6 cellular contexts compared by ENCODE assay signal in genomic region chr17:40087049-40087794, GRCh38. TPM values are rescaled to one million over a fixed set of nuclear protein-coding genes. Genes with fewer than 3 reads are reported as not detected.
DNase-seq lines count a peak whose midpoint lies in the region; ATAC-seq, FAIRE-seq and TF ChIP-seq lines count a peak whose summit lies in the region.
"Had no signal": no experiment of that assay in that cellular context is flagged by ENCODE, and none has a peak within 500 bp of the region (broad histone marks: within the 10 kb centered on the region; RNA-seq: fewer than 3 reads in every experiment).

No MANE protein-coding gene starts in this region.

- no peak overlapping the region for H2AFZ ChIP-seq in HepG2 (ENCODE audit: low read length)

- WGBS in HepG2 (ENCODE audit: low lambda C conversion rate) = 91% methylated on average over 6 of the region's 6 CpGs
- WGBS in right lobe of liver (ENCODE audit: insufficient coverage, low coverage, low lambda C conversion rate, missing lambda C conversion rate) = 68% methylated on average over 6 of the region's 6 CpGs

- TF ChIP-seq CTCF in HepG2 (CRISPR knock-in tag; IDR thresholded peaks at IDR 0.05) (no peak), right lobe of liver (IDR thresholded peaks at IDR 0.05) (no peak), vagina (IDR thresholded peaks at IDR 0.05) (no peak)

- TF ChIP-seq RAD21 in HepG2 (CRISPR knock-in tag; IDR thresholded peaks at IDR 0.05) = no peak

- in situ Hi-C loops in HepG2 (cut with HindIII; ENCODE audit: extremely low pct_ligation_motif_present, low pct_unique_long_range_greater_than_20kb) = loop anchor here (5.0 kb wide), 1 partner anchor 50 kb away; no protein-coding TSS in a partner anchor

- TF ChIP-seq POLR2A in HepG2 (IDR thresholded peaks at IDR 0.05; ENCODE audit: insufficient read depth in 1 of 2, low read depth in 2 of 2, low read length in 2 of 2) (no peak), right lobe of liver (IDR thresholded peaks at IDR 0.05) (no peak), vagina (IDR thresholded peaks at IDR 0.05) (no peak)

- POLR2A ChIA-PET in HepG2 (lab: Yijun Ruan, JAX) = interaction anchor here (1.0 to 1.7 kb wide), 8 partner anchors 12 to 53 kb away, joined by 3 to 8 read pairs (median 5); partner anchors contain the start of genes CASC3, MED24 and NR1D1
- POLR2A ChIA-PET in activated CD4-positive, alpha-beta memory T cell treated with anti-CD3 and anti-CD28 coated beads, Interleukin-2, amount 10 ng/mL, durations not matched to agents 7 days and 5 days (lab: Charles Lee) = interaction anchor here (1.0 kb wide), 1 partner anchor 8 kb away, joined by 3 read pairs; no protein-coding TSS in a partner anchor

- H3K9me3 ChIP-seq in HepG2 (ENCODE audit: low read length) (no peaks in the 10 kb centered on the region), right lobe of liver (no peaks in the 10 kb centered on the region), vagina (no peaks in the 10 kb centered on the region)

- H3K4me2 ChIP-seq in HepG2 (ENCODE audit: low read depth, low read length) = no peak overlapping the region

- TF ChIP-seq EP300 in HepG2 (IDR thresholded peaks at IDR 0.05; ENCODE audit: low read depth in 2 of 2, low read length in 2 of 2) = no peak
- no peak for TF ChIP-seq EP300 in HepG2 (CRISPR knock-in tag; IDR thresholded peaks at IDR 0.05; ENCODE audit: borderline replicate concordance)

- H3K36me3 Mint-ChIP-seq in activated CD4-positive, alpha-beta memory T cell treated with anti-CD3 and anti-CD28 coated beads, Interleukin-2, amount 10 ng/mL, durations not matched to agents 7 days and 5 days (ENCODE audit: low read depth) = no peaks in the 10 kb centered on the region

- BruUV-seq in HepG2 (replicated peaks; lab: Mats Ljungman, UMichigan) = no TSS peak

- H3K27ac Mint-ChIP-seq in activated CD4-positive, alpha-beta memory T cell treated with anti-CD3 and anti-CD28 coated beads, Interleukin-2, amount 10 ng/mL, durations not matched to agents 7 days and 5 days = no peak overlapping the region

- no peak overlapping the region for H3K4me3 Mint-ChIP-seq in activated CD4-positive, alpha-beta memory T cell treated with anti-CD3 and anti-CD28 coated beads, Interleukin-2, amount 10 ng/mL, durations not matched to agents 7 days and 5 days

- H3K27me3 Mint-ChIP-seq in activated CD4-positive, alpha-beta memory T cell treated with anti-CD3 and anti-CD28 coated beads, Interleukin-2, amount 10 ng/mL, durations not matched to agents 7 days and 5 days = no peaks in the 10 kb centered on the region

- H3K27ac ChIP-seq in HepG2 (ENCODE audit: extremely low read length, insufficient read depth, low read length) (no peak overlapping the region), right lobe of liver (no peak overlapping the region), vagina (peak overlapping the region; percentile 63)
- H3K27ac ChIP-seq: HL-60 had no signal

- no peak for ATAC-seq in HepG2
- ATAC-seq in right lobe of liver = no peak

- H3K4me3 ChIP-seq in HepG2 (replicated peaks in 1 of 3; ENCODE audit: insufficient read depth in 1 of 3, low read depth in 2 of 3, low read length in 3 of 3) = no peak overlapping the region
- no peak overlapping the region for H3K4me3 ChIP-seq in right lobe of liver
- no peak overlapping the region for H3K4me3 ChIP-seq in vagina

- no peak overlapping the region for H3K9ac ChIP-seq in HepG2 (ENCODE audit: insufficient read depth, low read depth, low read length)

- peak; percentile 90 for FAIRE-seq in HepG2 (lab: Jason Lieb, UNC)
- FAIRE-seq: TTC549 had no signal

- no peaks in the 10 kb centered on the region for H4K20me1 ChIP-seq in HepG2 (ENCODE audit: insufficient read depth, low read length)

- H3K4me1 Mint-ChIP-seq in activated CD4-positive, alpha-beta memory T cell treated with anti-CD3 and anti-CD28 coated beads, Interleukin-2, amount 10 ng/mL, durations not matched to agents 7 days and 5 days = no peaks in the 10 kb centered on the region

- H3K36me3 ChIP-seq in HepG2 (replicated peaks in 1 of 2; ENCODE audit: control insufficient read depth in 1 of 2, insufficient read depth in 2 of 2, low read length in 2 of 2) (peaks cover 21 to 43% of the 10 kb centered on the region in 2 experiments), right lobe of liver (peaks cover 0 to 16% (median 0%) of the 10 kb centered on the region in 4 donors), vagina (peaks cover 0 to 64% of the 10 kb centered on the region in 2 donors)

- no peaks in the 10 kb centered on the region for H3K9me3 Mint-ChIP-seq in activated CD4-positive, alpha-beta memory T cell treated with anti-CD3 and anti-CD28 coated beads, Interleukin-2, amount 10 ng/mL, durations not matched to agents 7 days and 5 days

- H3K79me2 ChIP-seq in HepG2 (ENCODE audit: insufficient read depth, low read length) = no peaks in the 10 kb centered on the region

- no peak for DNase-seq in HepG2 (ENCODE audit: low spot score)
- no peak for DNase-seq in right lobe of liver
- no peak for DNase-seq in vagina (ENCODE audit: extremely low spot score in 2 of 2)
- no peak for DNase-seq in activated CD4-positive, alpha-beta memory T cell treated with anti-CD3 and anti-CD28 coated beads, Interleukin-2, amount 10 ng/mL, durations not matched to agents 7 days and 5 days

- H3K4me1 ChIP-seq in HepG2 (ENCODE audit: insufficient read depth, low read length) (0 out of 2 replicates have a peak, but pooled peaks cover 13% of the 10 kb centered on the region), right lobe of liver (no peaks in the 10 kb centered on the region), vagina (peaks cover 23% of the 10 kb centered on the region)

- intact Hi-C loops in HepG2 (cut with micrococcal nuclease; ENCODE audit: unreplicated experiment) = no loop called here
- intact Hi-C loops in right lobe of liver (cut with DNase I) = loop anchor here in 1 of 2 donors (10.0 kb wide), 1 partner anchor 72 kb away; the partner anchor contains the start of gene CSF3
- intact Hi-C loops in vagina (cut with DNase I) = loop anchor here (2.0 kb wide), 1 partner anchor 24 kb away; the partner anchor contains the start of gene THRA

- no peaks in the 10 kb centered on the region for H3K27me3 ChIP-seq in HepG2 (ENCODE audit: control insufficient read depth in 1 of 2, insufficient read depth in 2 of 2, low read length in 2 of 2)
- H3K27me3 ChIP-seq in right lobe of liver = no peaks in the 10 kb centered on the region
- no peaks in the 10 kb centered on the region for H3K27me3 ChIP-seq in vagina

- CTCF ChIA-PET in HepG2 (lab: Yijun Ruan, JAX; ENCODE audit: low intra/inter-chr PET ratio, low total read pairs) = interaction anchor here (0.7 to 2.2 kb wide), 6 partner anchors 10 to 73 kb away, joined by 3 to 11 read pairs (median 7); no protein-coding TSS in a partner anchor
- CTCF ChIA-PET in activated CD4-positive, alpha-beta memory T cell treated with anti-CD3 and anti-CD28 coated beads, Interleukin-2, amount 10 ng/mL, durations not matched to agents 7 days and 5 days (lab: Charles Lee) = interaction anchor here (1.0 to 2.8 kb wide), 15 partner anchors 9 to 81 kb away, joined by 3 to 31 read pairs (median 8); partner anchors contain the start of gene CASC3

RNA-seq across cellular contexts. Expression of gene NR1D1, which starts 13.2 kb away (rescaled TPM):
- total RNA-seq in HepG2 (2016; rRNA removed; fragmentation: Illumina TruSeq; extraction: Trizol) (1.4 and 2.1 TPM in 2 replicates), right lobe of liver (10 to 100 TPM in 4 of 6 experiments, 1 to 10 TPM in 2; 6.9 to 29.8 (median 16.0) TPM), vagina (15.0 TPM)
- total RNA-seq in HepG2 (2016; cell fraction: cytosol; rRNA removed; fragmentation: Illumina TruSeq; extraction: Trizol; ENCODE audit: low read depth) = 0.88 and 1.1 TPM in 2 replicates
- 1.2 and 1.8 TPM in 2 replicates for total RNA-seq in HepG2 (2016; cell fraction: insoluble cytoplasmic fraction; rRNA removed; fragmentation: Illumina TruSeq; extraction: Trizol)
- 2.2 and 2.4 TPM in 2 replicates for total RNA-seq in HepG2 (2016; cell fraction: membrane; rRNA removed; fragmentation: Illumina TruSeq; extraction: Trizol)
- total RNA-seq in HepG2 (2016; cell fraction: nucleus; rRNA removed; fragmentation: Illumina TruSeq; extraction: Trizol) = 3.4 and 4.3 TPM in 2 replicates
- 2.7 and 3.6 TPM in 2 replicates for polyA plus RNA-seq in HepG2 (2011; rRNA removed)
- 1.5 and 1.6 TPM in 2 replicates for polyA plus RNA-seq in HepG2 (2011; cell fraction: cytosol; rRNA removed)
- 20.3 and 22.7 TPM in 2 replicates for polyA plus RNA-seq in HepG2 (2011; cell fraction: nucleus; rRNA removed)
- polyA plus RNA-seq in HepG2 (2012) = 11.1 and 19.6 TPM in 2 replicates
- 0.95 and 1.1 TPM in 2 replicates for polyA plus RNA-seq in HepG2 (2016; cell fraction: cytosol; fragmentation: Illumina TruSeq; extraction: Trizol; ENCODE audit: low read depth)
- 3.8 and 5.8 TPM in 2 replicates for polyA plus RNA-seq in HepG2 (2016; cell fraction: insoluble cytoplasmic fraction; fragmentation: Illumina TruSeq; extraction: Trizol; ENCODE audit: low read depth)
- polyA plus RNA-seq in HepG2 (2016; cell fraction: membrane; fragmentation: Illumina TruSeq; extraction: Trizol; ENCODE audit: low read depth) = 2.5 and 3.4 TPM in 2 replicates
- 9.5 and 10.0 TPM in 2 replicates for polyA plus RNA-seq in HepG2 (2016; cell fraction: nucleus; fragmentation: Illumina TruSeq; extraction: Trizol; ENCODE audit: insufficient read depth, low read depth)
- 3.3 and 6.7 TPM in 2 replicates for polyA minus RNA-seq in HepG2 (2011; rRNA and poly(A)+ RNA removed; ENCODE audit: low replicate concordance)
- polyA minus RNA-seq in HepG2 (2011; cell fraction: cytosol; rRNA and poly(A)+ RNA removed) = 4.5 and 6.5 TPM in 2 replicates
- polyA minus RNA-seq in HepG2 (2011; cell fraction: nucleus; rRNA and poly(A)+ RNA removed) = 7.6 and 8.1 TPM in 2 replicates
- total RNA-seq in activated CD4-positive, alpha-beta memory T cell treated with anti-CD3 and anti-CD28 coated beads, Interleukin-2, amount 10 ng/mL, durations not matched to agents 7 days and 5 days = 1 to 10 TPM; 5.2 to 5.9 TPM

RNA-seq across cellular contexts. Expression of gene THRA, which starts 24.5 kb away (rescaled TPM):
- total RNA-seq in HepG2 (2016; rRNA removed; fragmentation: Illumina TruSeq; extraction: Trizol) (9.9 and 10.4 TPM in 2 replicates), right lobe of liver (1 to 10 TPM; 3.7 to 9.4 (median 7.7) TPM), vagina (40.3 TPM)
- total RNA-seq in HepG2 (2016; cell fraction: cytosol; rRNA removed; fragmentation: Illumina TruSeq; extraction: Trizol; ENCODE audit: low read depth) = 4.9 and 5.0 TPM in 2 replicates
- total RNA-seq in HepG2 (2016; cell fraction: insoluble cytoplasmic fraction; rRNA removed; fragmentation: Illumina TruSeq; extraction: Trizol) = 8.1 and 10.9 TPM in 2 replicates
- total RNA-seq in HepG2 (2016; cell fraction: membrane; rRNA removed; fragmentation: Illumina TruSeq; extraction: Trizol) = 12.8 TPM in 2 replicates
- total RNA-seq in HepG2 (2016; cell fraction: nucleus; rRNA removed; fragmentation: Illumina TruSeq; extraction: Trizol) = 5.9 and 6.8 TPM in 2 replicates
- 8.0 and 8.6 TPM in 2 replicates for polyA plus RNA-seq in HepG2 (2011; rRNA removed)
- polyA plus RNA-seq in HepG2 (2011; cell fraction: cytosol; rRNA removed) = 7.7 and 8.0 TPM in 2 replicates
- polyA plus RNA-seq in HepG2 (2011; cell fraction: nucleus; rRNA removed) = 12.1 and 13.6 TPM in 2 replicates
- polyA plus RNA-seq in HepG2 (2012) = 11.6 and 15.5 TPM in 2 replicates
- 4.3 TPM in 2 replicates for polyA plus RNA-seq in HepG2 (2016; cell fraction: cytosol; fragmentation: Illumina TruSeq; extraction: Trizol; ENCODE audit: low read depth)
- 8.0 and 12.4 TPM in 2 replicates for polyA plus RNA-seq in HepG2 (2016; cell fraction: insoluble cytoplasmic fraction; fragmentation: Illumina TruSeq; extraction: Trizol; ENCODE audit: low read depth)
- 9.9 and 10.7 TPM in 2 replicates for polyA plus RNA-seq in HepG2 (2016; cell fraction: membrane; fragmentation: Illumina TruSeq; extraction: Trizol; ENCODE audit: low read depth)
- 11.5 and 12.3 TPM in 2 replicates for polyA plus RNA-seq in HepG2 (2016; cell fraction: nucleus; fragmentation: Illumina TruSeq; extraction: Trizol; ENCODE audit: insufficient read depth, low read depth)
- 14.3 and 17.9 TPM in 2 replicates for polyA minus RNA-seq in HepG2 (2011; rRNA and poly(A)+ RNA removed; ENCODE audit: low replicate concordance)
- polyA minus RNA-seq in HepG2 (2011; cell fraction: cytosol; rRNA and poly(A)+ RNA removed) = 5.3 and 7.4 TPM in 2 replicates
- polyA minus RNA-seq in HepG2 (2011; cell fraction: nucleus; rRNA and poly(A)+ RNA removed) = 7.2 and 7.5 TPM in 2 replicates
- 1 to 10 TPM; 8.4 TPM for total RNA-seq in activated CD4-positive, alpha-beta memory T cell treated with anti-CD3 and anti-CD28 coated beads, Interleukin-2, amount 10 ng/mL, durations not matched to agents 7 days and 5 days

RNA-seq across cellular contexts. Expression of gene MED24, which starts 33.0 kb away (rescaled TPM):
- total RNA-seq in HepG2 (2016; rRNA removed; fragmentation: Illumina TruSeq; extraction: Trizol) = 51.1 and 66.5 TPM in 2 replicates
- 14.5 and 17.6 TPM in 2 replicates for total RNA-seq in HepG2 (2016; cell fraction: cytosol; rRNA removed; fragmentation: Illumina TruSeq; extraction: Trizol; ENCODE audit: low read depth)
- total RNA-seq in HepG2 (2016; cell fraction: insoluble cytoplasmic fraction; rRNA removed; fragmentation: Illumina TruSeq; extraction: Trizol) = 50.7 and 65.1 TPM in 2 replicates
- total RNA-seq in HepG2 (2016; cell fraction: membrane; rRNA removed; fragmentation: Illumina TruSeq; extraction: Trizol) = 26.0 and 27.2 TPM in 2 replicates
- 65.1 and 70.6 TPM in 2 replicates for total RNA-seq in HepG2 (2016; cell fraction: nucleus; rRNA removed; fragmentation: Illumina TruSeq; extraction: Trizol)
- polyA plus RNA-seq in HepG2 (2011; rRNA removed) = 67.7 and 78.0 TPM in 2 replicates
- polyA plus RNA-seq in HepG2 (2011; cell fraction: cytosol; rRNA removed) = 28.7 and 32.2 TPM in 2 replicates
- 613 and 896 TPM in 2 replicates for polyA plus RNA-seq in HepG2 (2011; cell fraction: nucleus; rRNA removed)
- polyA plus RNA-seq in HepG2 (2012) = 70.6 and 74.6 TPM in 2 replicates
- 9.7 and 12.0 TPM in 2 replicates for polyA plus RNA-seq in HepG2 (2016; cell fraction: cytosol; fragmentation: Illumina TruSeq; extraction: Trizol; ENCODE audit: low read depth)
- polyA plus RNA-seq in HepG2 (2016; cell fraction: insoluble cytoplasmic fraction; fragmentation: Illumina TruSeq; extraction: Trizol; ENCODE audit: low read depth) = 46.8 and 59.5 TPM in 2 replicates
- 20.4 and 23.8 TPM in 2 replicates for polyA plus RNA-seq in HepG2 (2016; cell fraction: membrane; fragmentation: Illumina TruSeq; extraction: Trizol; ENCODE audit: low read depth)
- polyA plus RNA-seq in HepG2 (2016; cell fraction: nucleus; fragmentation: Illumina TruSeq; extraction: Trizol; ENCODE audit: insufficient read depth, low read depth) = 182 and 188 TPM in 2 replicates
- 133 and 240 TPM in 2 replicates for polyA minus RNA-seq in HepG2 (2011; rRNA and poly(A)+ RNA removed; ENCODE audit: low replicate concordance)
- 49.1 and 58.4 TPM in 2 replicates for polyA minus RNA-seq in HepG2 (2011; cell fraction: cytosol; rRNA and poly(A)+ RNA removed)
- polyA minus RNA-seq in HepG2 (2011; cell fraction: nucleus; rRNA and poly(A)+ RNA removed) = 159 and 161 TPM in 2 replicates
- 10 to 100 TPM; 29.0 to 38.2 (median 35.9) TPM for total RNA-seq in right lobe of liver
- total RNA-seq in vagina = 106 TPM
- 10 to 100 TPM; 82.2 to 84.2 TPM for total RNA-seq in activated CD4-positive, alpha-beta memory T cell treated with anti-CD3 and anti-CD28 coated beads, Interleukin-2, amount 10 ng/mL, durations not matched to agents 7 days and 5 days

RNA-seq across cellular contexts. Expression of gene MSL1, which starts 34.5 kb away (rescaled TPM):
- total RNA-seq in HepG2 (2016; rRNA removed; fragmentation: Illumina TruSeq; extraction: Trizol) (76.1 and 88.5 TPM in 2 replicates), right lobe of liver (10 to 100 TPM; 31.1 to 43.8 (median 36.0) TPM), vagina (62.4 TPM)
- 23.3 and 23.6 TPM in 2 replicates for total RNA-seq in HepG2 (2016; cell fraction: cytosol; rRNA removed; fragmentation: Illumina TruSeq; extraction: Trizol; ENCODE audit: low read depth)
- total RNA-seq in HepG2 (2016; cell fraction: insoluble cytoplasmic fraction; rRNA removed; fragmentation: Illumina TruSeq; extraction: Trizol) = 62.6 and 89.2 TPM in 2 replicates
- total RNA-seq in HepG2 (2016; cell fraction: membrane; rRNA removed; fragmentation: Illumina TruSeq; extraction: Trizol) = 50.5 and 57.1 TPM in 2 replicates
- total RNA-seq in HepG2 (2016; cell fraction: nucleus; rRNA removed; fragmentation: Illumina TruSeq; extraction: Trizol) = 82.0 and 93.0 TPM in 2 replicates
- polyA plus RNA-seq in HepG2 (2011; rRNA removed) = 54.6 and 63.8 TPM in 2 replicates
- 19.7 and 28.8 TPM in 2 replicates for polyA plus RNA-seq in HepG2 (2011; cell fraction: cytosol; rRNA removed)
- polyA plus RNA-seq in HepG2 (2011; cell fraction: nucleus; rRNA removed) = 90.9 and 114 TPM in 2 replicates
- polyA plus RNA-seq in HepG2 (2012) = 89.3 and 98.8 TPM in 2 replicates
- 10.1 and 10.5 TPM in 2 replicates for polyA plus RNA-seq in HepG2 (2016; cell fraction: cytosol; fragmentation: Illumina TruSeq; extraction: Trizol; ENCODE audit: low read depth)
- polyA plus RNA-seq in HepG2 (2016; cell fraction: insoluble cytoplasmic fraction; fragmentation: Illumina TruSeq; extraction: Trizol; ENCODE audit: low read depth) = 77.5 and 94.3 TPM in 2 replicates
- 34.7 and 36.6 TPM in 2 replicates for polyA plus RNA-seq in HepG2 (2016; cell fraction: membrane; fragmentation: Illumina TruSeq; extraction: Trizol; ENCODE audit: low read depth)
- 173 TPM in 2 replicates for polyA plus RNA-seq in HepG2 (2016; cell fraction: nucleus; fragmentation: Illumina TruSeq; extraction: Trizol; ENCODE audit: insufficient read depth, low read depth)
- 21.1 and 21.8 TPM in 2 replicates for polyA minus RNA-seq in HepG2 (2011; rRNA and poly(A)+ RNA removed; ENCODE audit: low replicate concordance)
- polyA minus RNA-seq in HepG2 (2011; cell fraction: cytosol; rRNA and poly(A)+ RNA removed) = 50.3 and 50.4 TPM in 2 replicates
- 107 and 131 TPM in 2 replicates for polyA minus RNA-seq in HepG2 (2011; cell fraction: nucleus; rRNA and poly(A)+ RNA removed)
- total RNA-seq in activated CD4-positive, alpha-beta memory T cell treated with anti-CD3 and anti-CD28 coated beads, Interleukin-2, amount 10 ng/mL, durations not matched to agents 7 days and 5 days = 100 to 1,000 TPM; 102 to 103 TPM

RNA-seq across cellular contexts. Expression of gene CASC3, which starts 53.1 kb away (rescaled TPM):
- 29.6 and 30.8 TPM in 2 replicates for total RNA-seq in HepG2 (2016; rRNA removed; fragmentation: Illumina TruSeq; extraction: Trizol)
- 27.8 and 32.3 TPM in 2 replicates for total RNA-seq in HepG2 (2016; cell fraction: cytosol; rRNA removed; fragmentation: Illumina TruSeq; extraction: Trizol; ENCODE audit: low read depth)
- 26.4 and 32.2 TPM in 2 replicates for total RNA-seq in HepG2 (2016; cell fraction: insoluble cytoplasmic fraction; rRNA removed; fragmentation: Illumina TruSeq; extraction: Trizol)
- 28.8 and 30.1 TPM in 2 replicates for total RNA-seq in HepG2 (2016; cell fraction: membrane; rRNA removed; fragmentation: Illumina TruSeq; extraction: Trizol)
- 30.8 and 38.1 TPM in 2 replicates for total RNA-seq in HepG2 (2016; cell fraction: nucleus; rRNA removed; fragmentation: Illumina TruSeq; extraction: Trizol)
- polyA plus RNA-seq in HepG2 (2011; rRNA removed) = 60.9 and 62.9 TPM in 2 replicates
- polyA plus RNA-seq in HepG2 (2011; cell fraction: cytosol; rRNA removed) = 25.1 and 35.9 TPM in 2 replicates
- polyA plus RNA-seq in HepG2 (2011; cell fraction: nucleus; rRNA removed) = 142 and 152 TPM in 2 replicates
- 70.7 and 76.1 TPM in 2 replicates for polyA plus RNA-seq in HepG2 (2012)
- 5.4 and 6.1 TPM in 2 replicates for polyA plus RNA-seq in HepG2 (2016; cell fraction: cytosol; fragmentation: Illumina TruSeq; extraction: Trizol; ENCODE audit: low read depth)
- 32.0 and 41.3 TPM in 2 replicates for polyA plus RNA-seq in HepG2 (2016; cell fraction: insoluble cytoplasmic fraction; fragmentation: Illumina TruSeq; extraction: Trizol; ENCODE audit: low read depth)
- 18.7 and 20.0 TPM in 2 replicates for polyA plus RNA-seq in HepG2 (2016; cell fraction: membrane; fragmentation: Illumina TruSeq; extraction: Trizol; ENCODE audit: low read depth)
- polyA plus RNA-seq in HepG2 (2016; cell fraction: nucleus; fragmentation: Illumina TruSeq; extraction: Trizol; ENCODE audit: insufficient read depth, low read depth) = 74.6 and 84.0 TPM in 2 replicates
- 60.8 and 70.8 TPM in 2 replicates for polyA minus RNA-seq in HepG2 (2011; rRNA and poly(A)+ RNA removed; ENCODE audit: low replicate concordance)
- polyA minus RNA-seq in HepG2 (2011; cell fraction: cytosol; rRNA and poly(A)+ RNA removed) = 20.8 and 24.8 TPM in 2 replicates
- 59.5 and 60.8 TPM in 2 replicates for polyA minus RNA-seq in HepG2 (2011; cell fraction: nucleus; rRNA and poly(A)+ RNA removed)
- total RNA-seq in right lobe of liver = 10 to 100 TPM; 19.6 to 31.5 (median 25.9) TPM
- total RNA-seq in vagina = 40.0 TPM
- total RNA-seq in activated CD4-positive, alpha-beta memory T cell treated with anti-CD3 and anti-CD28 coated beads, Interleukin-2, amount 10 ng/mL, durations not matched to agents 7 days and 5 days = 10 to 100 TPM; 84.5 to 89.1 TPM
